ENCODE assay signal across 1 cellular context in the genomic region with DNA sequence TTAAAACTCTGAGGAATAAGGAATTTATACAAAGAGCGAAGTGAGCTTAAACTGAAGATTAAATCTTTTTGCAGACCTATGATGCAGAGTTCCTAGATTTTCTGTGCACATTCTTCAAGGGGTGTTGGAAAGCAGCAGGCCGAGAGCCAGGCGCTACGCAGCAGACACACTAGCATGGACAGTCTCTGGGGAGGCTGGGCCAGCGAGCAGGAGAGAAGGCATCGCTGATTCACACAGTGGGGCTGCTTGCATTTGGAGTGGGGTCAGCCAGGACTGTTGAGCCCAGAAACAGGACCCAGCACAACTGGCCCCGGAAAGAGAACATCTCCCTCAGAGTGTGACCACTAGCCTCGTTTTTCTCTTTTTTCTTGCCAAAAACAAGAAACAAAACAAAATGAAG.
TF ChIP-seq lines count a peak whose summit lies in the region.

No MANE protein-coding gene starts in this region.

TF ChIP-seq in WTC11, 78 proteins besides CTCF, POLR2A, EP300 and RAD21 (continued from another document):
- TF ChIP-seq ETV6 (CRISPR knock-in tag; IDR thresholded peaks at IDR 0.05), result no peak
